In the genomic region with DNA sequence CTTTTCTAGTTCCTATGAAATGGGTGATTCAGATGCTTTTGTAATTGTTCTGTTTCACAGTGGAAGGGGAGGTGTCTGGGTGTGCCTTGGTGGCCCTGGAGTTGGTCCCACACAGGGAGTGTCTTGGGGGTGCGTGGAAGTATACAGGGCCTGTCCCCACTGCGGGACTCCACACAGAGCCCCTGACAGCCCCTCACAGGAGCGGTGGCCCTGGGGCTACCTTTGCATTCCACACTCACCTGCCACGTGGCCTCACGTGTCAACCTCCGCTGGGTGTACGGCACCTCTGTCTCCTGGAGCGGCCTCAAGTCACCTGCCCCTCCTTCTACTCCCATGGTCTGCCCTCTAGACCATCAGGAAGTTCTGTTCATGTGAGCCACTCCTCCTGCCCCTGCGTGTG, we compare ENCODE assay signal across 13 cellular contexts. TPM values are rescaled to one million over a fixed set of nuclear protein-coding genes. Genes with fewer than 3 reads are reported as not detected.
DNase-seq lines count a peak whose midpoint lies in the region; ATAC-seq and TF ChIP-seq lines count a peak whose summit lies in the region.
"Had no signal": no experiment of that assay in that cellular context is flagged by ENCODE, and none has a peak within 500 bp of the region (broad histone marks: within the 10 kb centered on the region; RNA-seq: fewer than 3 reads in every experiment).

No MANE protein-coding gene starts in this region.

- no peak for DNase-seq in CD4-positive, alpha-beta T cell
- DNase-seq in SW480 (ENCODE audit: low spot score) (peak; percentile 62), hepatocyte (ENCODE audit: low spot score) (peak; percentile 45), prostate gland (ENCODE audit: low spot score) (no peak), NCI-H128 (lab: John Stamatoyannopoulos, UW; ENCODE audit: unreplicated experiment) (no peak)
- DNase-seq in activated T-cell treated with anti-CD3 and anti-CD28 coated beads, Interleukin-2, amount 50 U/mL, for 48 hours = no peak
- DNase-seq: activated CD4-positive, alpha-beta T cell treated with anti-CD3 and anti-CD28 coated beads for 1 hour; activated gamma-delta T cell treated with Interleukin-2 at 50 U/mL for 16 hours; glutamatergic neuron; MV-4-11 had no signal

- H4K20me1 ChIP-seq in hepatocyte (ENCODE audit: insufficient read depth, poor library complexity, severe bottlenecking) = no peaks in the 10 kb centered on the region

- no peaks in the 10 kb centered on the region for H3K9me3 ChIP-seq in CD4-positive, alpha-beta T cell (ENCODE audit: control insufficient read depth, low read length)
- H3K9me3 ChIP-seq in hepatocyte (ENCODE audit: low read depth) (no peaks in the 10 kb centered on the region), prostate gland (no peaks in the 10 kb centered on the region)
- H3K9me3 ChIP-seq: BE2C had no signal

- H3K4me3 Mint-ChIP-seq in CD4-positive, alpha-beta T cell = no peak overlapping the region

- CTCF ChIA-PET in CD4-positive, alpha-beta T cell (lab: Charles Lee) = no interaction called here

- TF ChIP-seq POLR2A in prostate gland (IDR thresholded peaks at IDR 0.05) = no peak

- POLR2A ChIA-PET in CD4-positive, alpha-beta T cell (lab: Charles Lee) = no interaction called here

- 78% methylated on average over 9 of the region's 9 CpGs for WGBS in hepatocyte (ENCODE audit: low lambda C conversion rate, missing lambda C conversion rate)
- 79% methylated on average over 9 of the region's 9 CpGs for WGBS in prostate gland

- no peaks in the 10 kb centered on the region for H3K27me3 Mint-ChIP-seq in CD4-positive, alpha-beta T cell

- no peak overlapping the region for H2AFZ ChIP-seq in hepatocyte

- H3K9me2 ChIP-seq in hepatocyte (replicated peaks; ENCODE audit: insufficient read depth) = no peaks in the 10 kb centered on the region

- intact Hi-C loops in CD4-positive, alpha-beta T cell (cut with DNase I, micrococcal nuclease) = loop anchor here (5.0 to 10.0 kb wide), 3 partner anchors 59 to 409 kb away; partner anchors contain the start of genes FAAP20 (in 1 of the 2), MORN1 (in 1 of the 2) and RER1 (in 1 of the 2)
- intact Hi-C loops in prostate gland (cut with DNase I) = no loop called here

- no peaks in the 10 kb centered on the region for H3K9me3 Mint-ChIP-seq in CD4-positive, alpha-beta T cell

- H3K4me1 ChIP-seq in hepatocyte (ENCODE audit: insufficient read depth) (peaks cover 58% of the 10 kb centered on the region), prostate gland (replicated peaks) (peaks cover 19% of the 10 kb centered on the region)

- H3K27ac ChIP-seq in CD4-positive, alpha-beta T cell (ENCODE audit: low read depth, low read length) = no peak overlapping the region
- peak overlapping the region; percentile 100 for H3K27ac ChIP-seq in hepatocyte
- H3K27ac ChIP-seq in prostate gland = peak overlapping the region; percentile 82 to 96

- H3K4me3 ChIP-seq in hepatocyte (no peak overlapping the region), prostate gland (no peak overlapping the region)

- H3K4me2 ChIP-seq in hepatocyte = peak overlapping the region; percentile 81

- no peaks in the 10 kb centered on the region for H3K36me3 ChIP-seq in hepatocyte (replicated peaks; ENCODE audit: insufficient read depth, low read depth)
- H3K36me3 ChIP-seq in prostate gland = no peaks in the 10 kb centered on the region
- H3K36me3 ChIP-seq: BE2C had no signal

- peaks cover 28% of the 10 kb centered on the region for H3K79me2 ChIP-seq in hepatocyte

- no peaks in the 10 kb centered on the region for H3K27me3 ChIP-seq in CD4-positive, alpha-beta T cell (ENCODE audit: control insufficient read depth, insufficient read depth, low read length)
- H3K27me3 ChIP-seq in hepatocyte (no peaks in the 10 kb centered on the region), prostate gland (replicated peaks; ENCODE audit: insufficient read depth) (no peaks in the 10 kb centered on the region)
- H3K27me3 ChIP-seq: BE2C had no signal

- no peak for TF ChIP-seq CTCF in CD4-positive, alpha-beta T cell (IDR thresholded peaks at IDR 0.05)
- TF ChIP-seq CTCF in hepatocyte (IDR thresholded peaks at IDR 0.05; ENCODE audit: poor library complexity) (no peak), prostate gland (IDR thresholded peaks at IDR 0.05) (no peak)

- ATAC-seq in CD4-positive, alpha-beta T cell (ENCODE audit: poor library complexity) = no peak
- ATAC-seq in HG03039 (IDR thresholded peaks at IDR 0.05; ENCODE audit: unreplicated experiment) (no peak), HG03095 (IDR thresholded peaks at IDR 0.05; ENCODE audit: unreplicated experiment) (no peak)

- H3K4me1 Mint-ChIP-seq in CD4-positive, alpha-beta T cell (ENCODE audit: low read depth) = peaks cover 38% of the 10 kb centered on the region

- H3K27ac Mint-ChIP-seq in CD4-positive, alpha-beta T cell = peak overlapping the region; percentile 34

- peaks cover 4% of the 10 kb centered on the region for H3K36me3 Mint-ChIP-seq in CD4-positive, alpha-beta T cell (ENCODE audit: low read depth)

RNA-seq across cellular contexts. Expression of gene FAAP20, which starts 58.7 kb away (rescaled TPM):
- total RNA-seq in CD4-positive, alpha-beta T cell = 10 to 100 TPM; 51.7 to 53.1 TPM
- total RNA-seq in hepatocyte (24.9 and 36.6 TPM in 2 replicates), prostate gland (10 to 100 TPM; 55.9 to 70.4 TPM)
- 117 and 135 TPM in 2 replicates for polyA plus RNA-seq in hepatocyte

Comparison
In these comparisons a context has a peak if more than half of its experiments do, and no peak if none do; other contexts are left out.
1. DNase-seq: peak in SW480 (single experiment) and hepatocyte (single experiment); none in CD4-positive, alpha-beta T cell (0 of 10), prostate gland (single experiment), NCI-H128 (single experiment) and activated T-cell treated with anti-CD3 and anti-CD28 coated beads, Interleukin-2, amount 50 U/mL, for 48 hours (0 of 2).